ENCODE assay signal across 2 cellular contexts in the genomic region with DNA sequence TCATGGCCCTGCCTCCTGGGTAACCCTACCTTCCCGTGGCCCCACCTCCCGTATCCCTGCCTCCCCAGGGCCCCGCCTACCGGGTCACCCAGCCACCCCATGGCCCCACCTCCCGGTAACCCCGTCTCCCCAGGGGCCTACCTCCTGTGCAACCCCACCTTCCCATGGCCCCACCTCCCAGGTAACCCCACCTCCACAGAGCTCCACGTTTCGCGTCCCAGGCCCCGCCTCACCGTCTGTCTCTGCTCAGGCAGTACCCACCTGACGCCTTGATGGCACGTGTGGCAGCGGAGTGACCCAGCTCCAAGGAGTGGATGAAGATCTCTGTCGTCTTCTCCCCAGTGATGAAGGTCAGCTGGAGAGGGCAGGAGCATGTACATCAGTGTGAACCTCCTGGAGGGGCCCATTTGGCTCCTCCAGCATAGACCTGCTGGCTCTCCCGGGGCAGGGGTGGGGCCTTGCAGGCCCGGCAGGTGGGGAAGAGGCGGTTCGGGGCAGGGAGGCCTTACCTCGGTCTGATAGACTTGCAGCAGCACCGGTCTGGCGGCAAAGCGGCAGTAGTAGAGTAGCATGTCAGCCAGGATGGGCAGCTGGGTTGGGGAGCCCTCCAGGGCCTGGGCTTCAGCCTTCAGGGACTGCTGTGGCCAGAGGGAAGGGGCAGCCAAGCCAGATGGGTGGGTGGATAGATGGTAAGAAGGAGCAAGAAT.
TF ChIP-seq lines count a peak whose summit lies in the region.

No MANE protein-coding gene starts in this region.

TF ChIP-seq in HCT116, 20 proteins besides CTCF, POLR2A, EP300 and RAD21:
- TF ChIP-seq ELF1 (IDR thresholded peaks at IDR 0.05; ENCODE audit: borderline replicate concordance, low read depth) (no peak), ZFX (IDR thresholded peaks at IDR 0.05) (peak; percentile 29; the same call in 1 of the 2 replicates), EZH2 (IDR thresholded peaks at IDR 0.05) (no peak), SIN3A (IDR thresholded peaks at IDR 0.05; ENCODE audit: low read depth) (no peak), SP1 (IDR thresholded peaks at IDR 0.05; ENCODE audit: low read depth) (no peak), POLR2AphosphoS5 (IDR thresholded peaks at IDR 0.05; ENCODE audit: low read depth, low read length) (0 out of 2 replicates have a peak, but pooled peaks have one; percentile 37)
- TF ChIP-seq, protein P1, sequence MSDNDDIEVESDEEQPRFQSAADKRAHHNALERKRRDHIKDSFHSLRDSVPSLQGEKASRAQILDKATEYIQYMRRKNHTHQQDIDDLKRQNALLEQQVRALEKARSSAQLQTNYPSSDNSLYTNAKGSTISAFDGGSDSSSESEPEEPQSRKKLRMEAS (IDR thresholded peaks at IDR 0.05): peak; percentile 58; the same call in 1 of the 2 replicates

TF ChIP-seq in K562, 482 proteins besides CTCF, POLR2A, EP300 and RAD21:
- TF ChIP-seq SMAD3 (CRISPR knock-in tag; conservative IDR thresholded peaks at IDR 0.05) (no peak), SAFB (IDR thresholded peaks at IDR 0.05; ENCODE audit: borderline replicate concordance, low read depth, low read length) (no peak), SMAD4 (CRISPR knock-in tag; conservative IDR thresholded peaks at IDR 0.05) (no peak), POU5F1 (IDR thresholded peaks at IDR 0.05; ENCODE audit: borderline replicate concordance, low read depth, low read length, partially characterized antibody) (no peak), RBM39 (optimal IDR thresholded peaks at IDR 0.05; ENCODE audit: low read depth, low read length) (no peak), MTF1 (CRISPR knock-in tag; IDR thresholded peaks at IDR 0.05; ENCODE audit: borderline replicate concordance) (no peak), ATF7 (IDR thresholded peaks at IDR 0.05) (no peak), SREBF1 (IDR thresholded peaks at IDR 0.05; ENCODE audit: borderline replicate concordance, low read depth, low read length) (no peak), FOXK2 (conservative IDR thresholded peaks at IDR 0.05 in 1 of 2, IDR thresholded peaks at IDR 0.05 in 1 of 2; ENCODE audit: low read depth in 2 of 2) (no peak), POLR2H (tag; IDR thresholded peaks at IDR 0.05; ENCODE audit: low read depth) (no peak), C11orf30 (IDR thresholded peaks at IDR 0.05; ENCODE audit: low read depth) (no peak), STAT5B (CRISPR knock-in tag; IDR thresholded peaks at IDR 0.05) (no peak), ASH1L (IDR thresholded peaks at IDR 0.05; ENCODE audit: borderline replicate concordance, low read depth, partially characterized antibody) (no peak), NCOR1 (IDR thresholded peaks at IDR 0.05) (no peak)
- TF ChIP-seq, protein P2, sequence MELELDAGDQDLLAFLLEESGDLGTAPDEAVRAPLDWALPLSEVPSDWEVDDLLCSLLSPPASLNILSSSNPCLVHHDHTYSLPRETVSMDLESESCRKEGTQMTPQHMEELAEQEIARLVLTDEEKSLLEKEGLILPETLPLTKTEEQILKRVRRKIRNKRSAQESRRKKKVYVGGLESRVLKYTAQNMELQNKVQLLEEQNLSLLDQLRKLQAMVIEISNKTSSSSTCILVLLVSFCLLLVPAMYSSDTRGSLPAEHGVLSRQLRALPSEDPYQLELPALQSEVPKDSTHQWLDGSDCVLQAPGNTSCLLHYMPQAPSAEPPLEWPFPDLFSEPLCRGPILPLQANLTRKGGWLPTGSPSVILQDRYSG (tag; conservative IDR thresholded peaks at IDR 0.05; ENCODE audit: low read depth): no peak
